Comparison of ENCODE assay signal across 1 cellular context in genomic region chr9:133400292-133400691, GRCh38.
TF ChIP-seq lines count a peak whose summit lies in the region.

No MANE protein-coding gene starts in this region.

TF ChIP-seq in K562, 482 proteins besides CTCF, POLR2A, EP300 and RAD21:
- TF ChIP-seq ZNF133 (CRISPR knock-in tag; IDR thresholded peaks at IDR 0.05) (no peak), POLR2G (IDR thresholded peaks at IDR 0.05; ENCODE audit: low read depth, low read length) (peak; percentile 73)
